ENCODE assay signal across 8 cellular contexts in genomic region chr19:43596842-43597461, GRCh38. TPM values are rescaled to one million over a fixed set of nuclear protein-coding genes. Genes with fewer than 3 reads are reported as not detected.
DNase-seq lines count a peak whose midpoint lies in the region; ATAC-seq and TF ChIP-seq lines count a peak whose summit lies in the region.

No MANE protein-coding gene starts in this region.

- no peak for TF ChIP-seq POLR2A in gastrocnemius medialis (IDR thresholded peaks at IDR 0.05)

- no peaks in the 10 kb centered on the region for H3K27me3 Mint-ChIP-seq in T-helper 17 cell

- intact Hi-C loops in gastrocnemius medialis (cut with DNase I; ENCODE audit: low total_unique reads) = loop anchor here (1.0 to 2.0 kb wide), 5 partner anchors 22 to 158 kb away; partner anchors contain the start of genes PINLYP, XRCC1, ZNF428 and ZNF575

- H3K4me3 ChIP-seq in GM23248 (peak overlapping the region; percentile 96), fibroblast of lung (replicated peaks in 1 of 4; ENCODE audit: control extremely low read depth in 1 of 4, insufficient read depth in 1 of 4, low read depth in 3 of 4, low read length in 4 of 4) (peak overlapping the region; percentile 64 to 100 (median 90)), gastrocnemius medialis (peak overlapping the region; percentile 62 to 75 (median 68))

- H2AFZ ChIP-seq in GM23248 (peak overlapping the region; percentile 87), fibroblast of lung (ENCODE audit: low read length) (peak overlapping the region; percentile 13)

- no peak for TF ChIP-seq CTCF in fibroblast of lung (conservative IDR thresholded peaks at IDR 0.05 in 1 of 2, IDR thresholded peaks at IDR 0.05 in 1 of 2; ENCODE audit: low read depth in 1 of 2, low read length in 2 of 2)
- TF ChIP-seq CTCF in gastrocnemius medialis (IDR thresholded peaks at IDR 0.05 in 4 of 5, conservative IDR thresholded peaks at IDR 0.05 in 1 of 5) = no peak

- H3K36me3 Mint-ChIP-seq in T-helper 17 cell (ENCODE audit: low read depth) = peaks cover 2% of the 10 kb centered on the region

- peaks cover 4% of the 10 kb centered on the region; the same call in 1 of the 2 replicates for H3F3A ChIP-seq in GM23248 (ENCODE audit: insufficient read depth)

- peak overlapping the region; percentile 98 for H3K27ac ChIP-seq in GM23248
- peak overlapping the region; percentile 97 for H3K27ac ChIP-seq in fibroblast of lung (ENCODE audit: insufficient read depth, low read length)
- H3K27ac ChIP-seq in gastrocnemius medialis = peak overlapping the region; percentile 93 to 98 (median 96)

- peak overlapping the region; percentile 91 for H3K4me2 ChIP-seq in GM23248 (ENCODE audit: unreplicated experiment)
- peak overlapping the region; percentile 99 for H3K4me2 ChIP-seq in fibroblast of lung (ENCODE audit: extremely low read depth, insufficient read depth, low read length)

- peaks cover 41% of the 10 kb centered on the region for H3K4me1 Mint-ChIP-seq in T-helper 17 cell

- H3K4me3 Mint-ChIP-seq in T-helper 17 cell = peak overlapping the region; percentile 97

- no peaks in the 10 kb centered on the region for H4K20me1 ChIP-seq in GM23248 (ENCODE audit: insufficient read depth)
- H4K20me1 ChIP-seq in fibroblast of lung (ENCODE audit: control insufficient read depth, extremely low read depth, insufficient read depth, low read length) = no peaks in the 10 kb centered on the region

- DNase-seq in GM23248 (peak; percentile 51), T-helper 17 cell (no peak), fibroblast of lung (ENCODE audit: low read depth in 2 of 2) (peak in 1 of 2 donors; percentile 14), gastrocnemius medialis (no peak), NCI-H1694 treated with DMSO at 0.1 percent for 48 hours (lab: John Stamatoyannopoulos, UW) (no peak), left lobe of liver (ENCODE audit: low spot score) (no peak), pons (ENCODE audit: low spot score) (no peak)

- H3K9me2 ChIP-seq in GM23248 (ENCODE audit: insufficient read depth) = no peaks in the 10 kb centered on the region

- peak overlapping the region; percentile 100 for H3K27ac Mint-ChIP-seq in T-helper 17 cell

- WGBS in GM23248 (ENCODE audit: low coverage in 1 of 2, low lambda C conversion rate in 2 of 2, missing lambda C conversion rate in 2 of 2), 2 experiments = 20 to 25% methylated on average over 7 of the region's 7 CpGs

- H3K36me3 ChIP-seq in GM23248 (ENCODE audit: low read depth) (peaks cover 4% of the 10 kb centered on the region; the same call in 1 of the 2 replicates), fibroblast of lung (ENCODE audit: control insufficient read depth, insufficient read depth, low read length) (peaks cover 24% of the 10 kb centered on the region), gastrocnemius medialis (peaks cover 0 to 54% of the 10 kb centered on the region in 2 donors)

- H3K4me1 ChIP-seq in GM23248 (ENCODE audit: insufficient read depth) (peaks cover 22% of the 10 kb centered on the region), fibroblast of lung (ENCODE audit: control insufficient read depth, extremely low read depth, insufficient read depth, low read length) (peaks cover 8% of the 10 kb centered on the region), gastrocnemius medialis (peaks cover 27 to 34% of the 10 kb centered on the region in 2 donors)

- no peaks in the 10 kb centered on the region for H3K9me3 ChIP-seq in GM23248 (ENCODE audit: low read depth)
- H3K9me3 ChIP-seq in T-helper 17 cell (ENCODE audit: control insufficient read depth, low read length, poor library complexity, severe bottlenecking) = no peaks in the 10 kb centered on the region
- no peaks in the 10 kb centered on the region for H3K9me3 ChIP-seq in fibroblast of lung (ENCODE audit: control insufficient read depth, insufficient read depth, low read depth, low read length)
- H3K9me3 ChIP-seq in gastrocnemius medialis = no peaks in the 10 kb centered on the region

- in situ Hi-C loops in GM23248 (cut with MboI) = no loop called here
- in situ Hi-C loops in gastrocnemius medialis (cut with MboI; ENCODE audit: low sequenced_read_pairs in 4 of 4) = no loop called here

- no peak for ATAC-seq in T-helper 17 cell
- ATAC-seq in gastrocnemius medialis = no peak
- ATAC-seq in HG03432 (IDR thresholded peaks at IDR 0.05; ENCODE audit: unreplicated experiment) = no peak
- no peak for ATAC-seq in left lobe of liver

- H3K9ac ChIP-seq in GM23248 (peak overlapping the region; percentile 97), fibroblast of lung (ENCODE audit: insufficient read depth, low read length) (peak overlapping the region; percentile 98)

- H3K79me2 ChIP-seq in GM23248 (ENCODE audit: insufficient read depth) (peaks cover 71% of the 10 kb centered on the region), fibroblast of lung (ENCODE audit: control insufficient read depth, insufficient read depth, low read length) (peaks cover 42% of the 10 kb centered on the region)

- H3K27me3 ChIP-seq in GM23248 (replicated peaks; ENCODE audit: insufficient read depth) (no peaks in the 10 kb centered on the region), fibroblast of lung (ENCODE audit: control insufficient read depth, insufficient read depth, low read length) (no peaks in the 10 kb centered on the region), gastrocnemius medialis (no peaks in the 10 kb centered on the region)

RNA-seq across cellular contexts. Expression of gene ZNF576, which starts 0.6 kb away (rescaled TPM):
- total RNA-seq in GM23248 (2014; rRNA removed; shearing (Covaris generic)) = 11.7 and 14.4 TPM in 2 replicates
- polyA plus RNA-seq in GM23248 (2016; fragmentation: Nextera tagmentation; extraction: Ambion mirVana) (19.3 and 22.2 TPM in 2 replicates), fibroblast of lung (7.0 and 10.3 TPM in 2 replicates)
- total RNA-seq in T-helper 17 cell (10 to 100 TPM in 1 of 2 donors, 1 to 10 TPM in 1; 7.9 to 11.1 TPM), fibroblast of lung (8.7 and 9.7 TPM in 2 replicates), gastrocnemius medialis (10 to 100 TPM in 2 of 4 donors, 1 to 10 TPM in 2; 6.9 to 19.8 (median 11.6) TPM), left lobe of liver (7.7 TPM)
- 10.1 and 15.5 TPM in 2 replicates for polyA plus RNA-seq in fibroblast of lung (2012)
- 5.0 and 13.5 TPM in 2 replicates for polyA minus RNA-seq in fibroblast of lung (ENCODE audit: low replicate concordance)

RNA-seq across cellular contexts. Expression of gene IRGQ, which starts 1.0 kb away (rescaled TPM):
- total RNA-seq in GM23248 (2014; rRNA removed; shearing (Covaris generic)) = 19.9 and 25.5 TPM in 2 replicates
- polyA plus RNA-seq in GM23248 (2016; fragmentation: Nextera tagmentation; extraction: Ambion mirVana) (5.7 and 6.0 TPM in 2 replicates), fibroblast of lung (11.7 TPM in 2 replicates)
- total RNA-seq in T-helper 17 cell (10 to 100 TPM; 49.9 to 51.1 TPM), fibroblast of lung (11.6 and 12.2 TPM in 2 replicates), gastrocnemius medialis (10 to 100 TPM; 20.2 to 25.8 (median 23.6) TPM), left lobe of liver (17.1 TPM)
- polyA plus RNA-seq in fibroblast of lung (2012) = 4.1 and 4.2 TPM in 2 replicates
- polyA minus RNA-seq in fibroblast of lung (ENCODE audit: low replicate concordance) = 17.7 and 28.5 TPM in 2 replicates

RNA-seq across cellular contexts. Expression of gene SRRM5, which starts 14.9 kb away (rescaled TPM):
- not detected in 2 replicates for total RNA-seq in GM23248 (2014; rRNA removed; shearing (Covaris generic))
- polyA plus RNA-seq in GM23248 (2016; fragmentation: Nextera tagmentation; extraction: Ambion mirVana) (not detected in 2 replicates), fibroblast of lung (0.03 and 0.06 TPM in 2 replicates)
- total RNA-seq in T-helper 17 cell (under 1 TPM; 0.40 to 0.60 TPM), fibroblast of lung (under 0.01 TPM in 1 of 2 replicates, not detected in the other), gastrocnemius medialis (under 1 TPM in 3 of 4 donors, not detected in 1; 0.09 to 0.49 (median 0.25) TPM), left lobe of liver (0.35 TPM)
- polyA plus RNA-seq in fibroblast of lung (2012) = 0.07 and 0.10 TPM in 2 replicates
- not detected in 2 replicates for polyA minus RNA-seq in fibroblast of lung (ENCODE audit: low replicate concordance)

RNA-seq across cellular contexts. Expression of gene PINLYP, which starts 21.4 kb away (rescaled TPM):
- 1.8 TPM in 1 of 2 replicates, not detected in the other for total RNA-seq in GM23248 (2014; rRNA removed; shearing (Covaris generic))
- polyA plus RNA-seq in GM23248 (2016; fragmentation: Nextera tagmentation; extraction: Ambion mirVana) (1.3 and 2.5 TPM in 2 replicates), fibroblast of lung (5.1 TPM in 2 replicates)
- total RNA-seq in T-helper 17 cell (1 to 10 TPM in 1 of 2 donors, under 1 TPM in 1; 0.52 to 1.5 TPM), fibroblast of lung (7.2 and 14.7 TPM in 2 replicates), gastrocnemius medialis (1 to 10 TPM in 1 of 4 donors, not detected in 3; 1.2 TPM), left lobe of liver (0.88 TPM)
- 6.7 and 6.8 TPM in 2 replicates for polyA plus RNA-seq in fibroblast of lung (2012)
- 8.9 and 9.6 TPM in 2 replicates for polyA minus RNA-seq in fibroblast of lung (ENCODE audit: low replicate concordance)

RNA-seq across cellular contexts. Expression of gene XRCC1, which starts 21.6 kb away (rescaled TPM):
- total RNA-seq in GM23248 (2014; rRNA removed; shearing (Covaris generic)) = 26.7 and 28.0 TPM in 2 replicates
- polyA plus RNA-seq in GM23248 (2016; fragmentation: Nextera tagmentation; extraction: Ambion mirVana) (26.7 and 32.4 TPM in 2 replicates), fibroblast of lung (8.6 and 17.5 TPM in 2 replicates)
- total RNA-seq in T-helper 17 cell (10 to 100 TPM; 37.9 to 38.9 TPM), fibroblast of lung (13.6 and 14.5 TPM in 2 replicates), gastrocnemius medialis (10 to 100 TPM in 3 of 4 donors, 1 to 10 TPM in 1; 9.3 to 20.3 (median 16.7) TPM), left lobe of liver (8.8 TPM)
- 12.4 and 23.7 TPM in 2 replicates for polyA plus RNA-seq in fibroblast of lung (2012)
- 27.2 and 29.2 TPM in 2 replicates for polyA minus RNA-seq in fibroblast of lung (ENCODE audit: low replicate concordance)
